ENCODE assay signal across 14 cellular contexts in the genomic region with DNA sequence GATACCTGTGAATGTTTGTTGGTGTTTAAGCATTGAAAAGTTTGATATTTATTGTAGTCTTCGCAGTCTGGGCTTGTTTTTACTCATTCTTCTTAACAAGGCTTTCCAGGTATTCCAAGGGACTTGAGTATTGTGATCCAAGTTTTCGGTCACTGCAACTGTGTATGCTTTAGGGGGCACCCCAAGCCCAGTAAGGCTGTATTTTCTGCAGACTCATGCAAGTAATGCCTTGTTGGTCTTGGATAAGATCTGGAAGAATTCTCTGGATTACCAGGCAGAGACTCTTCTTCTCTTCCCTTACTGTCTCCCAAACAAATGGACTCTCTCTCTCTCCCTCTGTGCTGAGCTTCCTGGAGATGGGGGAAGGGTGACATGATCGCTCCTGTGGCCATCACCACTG.
DNase-seq lines count a peak whose midpoint lies in the region; ATAC-seq and TF ChIP-seq lines count a peak whose summit lies in the region.
"Had no signal": no experiment of that assay in that cellular context is flagged by ENCODE, and none has a peak within 500 bp of the region (broad histone marks: within the 10 kb centered on the region; RNA-seq: fewer than 3 reads in every experiment).

No MANE protein-coding gene starts in this region.

- DNase-seq in GM23248 (peak; percentile 19), OCI-M1 (lab: John Stamatoyannopoulos, UW) (peak; percentile 8), endodermal cell (peak; percentile 68), osteocyte (ENCODE audit: extremely low spot score, unreplicated experiment) (no peak), SKM-1 (lab: John Stamatoyannopoulos, UW; ENCODE audit: unreplicated experiment) (no peak)
- no peak for DNase-seq in stimulated activated naive B cell treated with anti-CD40 and anti-IgM and Interleukin-4, amounts not matched to agents 10 μg/mL and 1 μg/mL and 100 μg/mL, for 72 hours
- DNase-seq: amniotic stem cell, DMS79 treated with DMSO at 0.1 percent for 48 hours, kidney glomerular epithelial cell, NCI-H1436, nephron progenitor cell, T-helper 17 cell had no signal

- ATAC-seq in stimulated activated naive B cell treated with anti-CD40 and anti-IgM and Interleukin-4, amounts not matched to agents 10 μg/mL and 1 μg/mL and 100 μg/mL, for 72 hours (replicated peaks): no peak
- ATAC-seq in GM18868 (IDR thresholded peaks at IDR 0.05; ENCODE audit: unreplicated experiment): no peak
- ATAC-seq: T-helper 17 cell had no signal

- no peak overlapping the region for H2AFZ ChIP-seq in GM23248

- H3F3A ChIP-seq in GM23248 (ENCODE audit: insufficient read depth): no peaks in the 10 kb centered on the region

- H3K4me1 Mint-ChIP-seq in endodermal cell (peaks cover 2% of the 10 kb centered on the region), osteocyte (ENCODE audit: unreplicated experiment) (peaks cover 18% of the 10 kb centered on the region)
- no peaks in the 10 kb centered on the region for H3K4me1 Mint-ChIP-seq in stimulated activated naive B cell treated with anti-CD40 and anti-IgM and Interleukin-4, amounts not matched to agents 10 μg/mL and 1 μg/mL and 100 μg/mL, for 72 hours
- H3K4me1 Mint-ChIP-seq: T-helper 17 cell had no signal

- no peak overlapping the region for H3K4me2 ChIP-seq in GM23248 (ENCODE audit: unreplicated experiment)

- H3K9me3 Mint-ChIP-seq in endodermal cell: no peaks in the 10 kb centered on the region
- H3K9me3 Mint-ChIP-seq in osteocyte (ENCODE audit: unreplicated experiment): peaks cover 10% of the 10 kb centered on the region
- H3K9me3 Mint-ChIP-seq in stimulated activated naive B cell treated with anti-CD40 and anti-IgM and Interleukin-4, amounts not matched to agents 10 μg/mL and 1 μg/mL and 100 μg/mL, for 72 hours: peaks cover 0 to 11% of the 10 kb centered on the region in 2 donors

- H3K27ac ChIP-seq in GM23248 (no peak overlapping the region), endodermal cell (ENCODE audit: low read depth, low read length) (no peak overlapping the region)
- H3K27ac ChIP-seq: epithelial cell of prostate had no signal

- H3K4me3 ChIP-seq in GM23248 (no peak overlapping the region), endodermal cell (ENCODE audit: low read length) (no peak overlapping the region)

- 83 to 88% methylated on average over 3 of the region's 3 CpGs for WGBS in GM23248 (ENCODE audit: low coverage in 1 of 2, low lambda C conversion rate in 2 of 2, missing lambda C conversion rate in 2 of 2), 2 experiments
- WGBS in endodermal cell (ENCODE audit: insufficient coverage in 1 of 2, insufficient read length in 1 of 2), 2 experiments: 73 to 83% methylated on average over 1 to 3 of the region's 3 CpGs

- no peaks in the 10 kb centered on the region for H3K27me3 ChIP-seq in GM23248 (replicated peaks; ENCODE audit: insufficient read depth)
- H3K27me3 ChIP-seq in endodermal cell (ENCODE audit: control insufficient read depth, insufficient read depth, low read length, poor library complexity, severe bottlenecking): no peaks in the 10 kb centered on the region

- no peak overlapping the region for H3K9ac ChIP-seq in GM23248
- H3K9ac ChIP-seq in endodermal cell (ENCODE audit: extremely low read depth, low read length, poor library complexity, severe bottlenecking): no peak overlapping the region

- H3K4me1 ChIP-seq in GM23248 (ENCODE audit: insufficient read depth) (no peaks in the 10 kb centered on the region), endodermal cell (ENCODE audit: control insufficient read depth, insufficient read depth, low read length) (no peaks in the 10 kb centered on the region)

- H3K36me3 Mint-ChIP-seq in endodermal cell (ENCODE audit: low read depth): no peaks in the 10 kb centered on the region
- peaks cover 2% of the 10 kb centered on the region for H3K36me3 Mint-ChIP-seq in osteocyte (ENCODE audit: unreplicated experiment)
- H3K36me3 Mint-ChIP-seq in stimulated activated naive B cell treated with anti-CD40 and anti-IgM and Interleukin-4, amounts not matched to agents 10 μg/mL and 1 μg/mL and 100 μg/mL, for 72 hours: no peaks in the 10 kb centered on the region

- no peaks in the 10 kb centered on the region for H3K9me2 ChIP-seq in GM23248 (ENCODE audit: insufficient read depth)

- in situ Hi-C loops in GM23248 (cut with MboI): no loop called here

- H3K9me3 ChIP-seq in GM23248 (ENCODE audit: low read depth) (no peaks in the 10 kb centered on the region), endodermal cell (ENCODE audit: control insufficient read depth, low read length) (no peaks in the 10 kb centered on the region)

- no peaks in the 10 kb centered on the region for H4K20me1 ChIP-seq in GM23248 (ENCODE audit: insufficient read depth)

- no peaks in the 10 kb centered on the region for H3K79me2 ChIP-seq in GM23248 (ENCODE audit: insufficient read depth)

- H3K27ac Mint-ChIP-seq in endodermal cell (no peak overlapping the region), osteocyte (ENCODE audit: unreplicated experiment) (no peak overlapping the region)
- no peak overlapping the region for H3K27ac Mint-ChIP-seq in stimulated activated naive B cell treated with anti-CD40 and anti-IgM and Interleukin-4, amounts not matched to agents 10 μg/mL and 1 μg/mL and 100 μg/mL, for 72 hours
- H3K27ac Mint-ChIP-seq: nephron progenitor cell, T-helper 17 cell had no signal

- H3K4me3 Mint-ChIP-seq in endodermal cell (no peak overlapping the region), osteocyte (ENCODE audit: unreplicated experiment) (no peak overlapping the region)
- H3K4me3 Mint-ChIP-seq in stimulated activated naive B cell treated with anti-CD40 and anti-IgM and Interleukin-4, amounts not matched to agents 10 μg/mL and 1 μg/mL and 100 μg/mL, for 72 hours: no peak overlapping the region
- H3K4me3 Mint-ChIP-seq: nephron progenitor cell, T-helper 17 cell had no signal

- no peaks in the 10 kb centered on the region for H3K36me3 ChIP-seq in GM23248 (ENCODE audit: low read depth)
- no peaks in the 10 kb centered on the region for H3K36me3 ChIP-seq in endodermal cell (ENCODE audit: control insufficient read depth, insufficient read depth, low read length)

- H3K27me3 Mint-ChIP-seq in endodermal cell (ENCODE audit: insufficient read depth) (no peaks in the 10 kb centered on the region), osteocyte (ENCODE audit: unreplicated experiment) (no peaks in the 10 kb centered on the region)
- H3K27me3 Mint-ChIP-seq in stimulated activated naive B cell treated with anti-CD40 and anti-IgM and Interleukin-4, amounts not matched to agents 10 μg/mL and 1 μg/mL and 100 μg/mL, for 72 hours: no peaks in the 10 kb centered on the region
- H3K27me3 Mint-ChIP-seq: T-helper 17 cell had no signal

- peak; percentile 66 for TF ChIP-seq CTCF in endodermal cell (conservative IDR thresholded peaks at IDR 0.05)
- peak; percentile 38 for TF ChIP-seq CTCF in osteocyte (IDR thresholded peaks at IDR 0.05)

Comparison
In these comparisons a context has a peak if more than half of its experiments do, and no peak if none do; other contexts are left out.
1. DNase-seq: peak in GM23248 (single experiment), OCI-M1 (single experiment) and endodermal cell (single experiment); none in osteocyte (single experiment), stimulated activated naive B cell treated with anti-CD40 and anti-IgM and Interleukin-4, amounts not matched to agents 10 μg/mL and 1 μg/mL and 100 μg/mL, for 72 hours (single experiment) and SKM-1 (single experiment).